In the genomic region with DNA sequence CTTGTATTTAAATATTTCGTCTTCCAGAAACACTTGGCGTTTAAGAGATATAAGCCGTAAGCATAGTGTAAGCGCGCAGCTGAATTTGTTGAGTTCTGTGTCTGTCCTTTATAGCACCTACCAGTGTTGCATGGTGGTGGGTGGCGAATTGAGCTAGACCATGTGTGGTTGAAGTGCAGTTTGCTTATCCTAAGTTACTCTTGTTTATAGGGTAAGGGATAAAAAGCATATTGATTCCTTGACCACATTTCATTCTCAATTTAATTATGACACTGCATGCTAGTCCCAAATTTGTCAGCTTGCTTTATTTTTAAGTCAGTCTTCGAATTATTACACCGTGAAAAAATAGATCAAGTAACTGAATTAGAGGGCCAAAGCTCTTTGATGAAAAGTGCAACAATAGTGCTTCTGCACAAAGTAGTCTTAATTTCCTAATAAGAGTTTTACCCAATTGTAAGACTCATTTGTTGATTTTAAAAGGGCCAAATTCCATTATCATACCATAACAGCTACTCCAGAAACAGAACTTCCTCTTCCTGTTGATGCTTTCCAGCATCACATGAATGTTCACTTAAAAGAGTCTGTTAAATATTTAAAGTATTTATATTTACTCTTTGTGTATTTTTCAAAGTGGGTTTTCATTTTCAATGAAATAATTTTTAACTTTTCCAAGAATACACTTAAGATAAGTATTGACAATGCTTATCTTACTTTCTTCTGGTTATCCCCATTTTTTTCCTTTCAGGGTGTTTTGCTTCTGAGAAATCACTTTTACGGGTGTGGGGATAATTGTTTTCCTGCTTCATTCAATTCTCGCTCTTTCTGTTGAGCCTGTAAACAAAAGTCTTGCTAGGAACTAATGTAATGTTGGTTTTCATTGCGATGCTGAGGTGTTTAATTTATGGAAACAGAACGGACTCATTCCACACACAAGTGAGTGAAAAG, we compare ENCODE assay signal across 8 cellular contexts. TPM values are rescaled to one million over a fixed set of nuclear protein-coding genes. Genes with fewer than 3 reads are reported as not detected.
DNase-seq lines count a peak whose midpoint lies in the region; ATAC-seq, FAIRE-seq and TF ChIP-seq lines count a peak whose summit lies in the region.

No MANE protein-coding gene starts in this region.

- H3K9me3 ChIP-seq in CD8-positive, alpha-beta memory T cell (ENCODE audit: low read length), result no peaks in the 10 kb centered on the region
- no peaks in the 10 kb centered on the region for H3K9me3 ChIP-seq in Karpas-422 (ENCODE audit: low read length)

- H3K4me1 Mint-ChIP-seq in CD8-positive, alpha-beta memory T cell, result peaks cover 26 to 59% (median 48%) of the 10 kb centered on the region in 3 donors
- peaks cover 62% of the 10 kb centered on the region for H3K4me1 Mint-ChIP-seq in brain
- peaks cover 22% of the 10 kb centered on the region for H3K4me1 Mint-ChIP-seq in memory B cell

- no peak overlapping the region for H2AFZ ChIP-seq in Karpas-422 (ENCODE audit: low read length)

- peak overlapping the region in 3 of 8 donors; percentile 31 to 73 (median 56) for H3K27ac Mint-ChIP-seq in CD8-positive, alpha-beta memory T cell
- H3K27ac Mint-ChIP-seq in brain (peak overlapping the region; percentile 32 to 99 (median 98)), memory B cell (no peak overlapping the region)

- peaks cover 28% of the 10 kb centered on the region for H3K4me1 ChIP-seq in CD8-positive, alpha-beta memory T cell (ENCODE audit: insufficient read depth, low read length)
- peaks cover 40% of the 10 kb centered on the region for H3K4me1 ChIP-seq in Karpas-422 (ENCODE audit: low read length)

- no peak for TF ChIP-seq CTCF in brain (conservative IDR thresholded peaks at IDR 0.05)

- peaks cover 35% of the 10 kb centered on the region for H3K79me2 ChIP-seq in Karpas-422 (ENCODE audit: low read length)

- no peaks in the 10 kb centered on the region for H3K36me3 ChIP-seq in CD8-positive, alpha-beta memory T cell (ENCODE audit: insufficient read depth, low read length)
- no peaks in the 10 kb centered on the region for H3K36me3 ChIP-seq in Karpas-422 (ENCODE audit: insufficient read depth, low read length)

- peaks cover 0 to 4% (median 3%) of the 10 kb centered on the region in 5 donors for H3K9me3 Mint-ChIP-seq in CD8-positive, alpha-beta memory T cell
- no peaks in the 10 kb centered on the region for H3K9me3 Mint-ChIP-seq in brain
- H3K9me3 Mint-ChIP-seq in memory B cell, result peaks cover 2% of the 10 kb centered on the region

- FAIRE-seq in urothelium cell line (lab: Jason Lieb, UNC), result no peak

- H3K36me3 Mint-ChIP-seq in CD8-positive, alpha-beta memory T cell, result peaks cover 0 to 4% (median 3%) of the 10 kb centered on the region in 3 donors
- no peaks in the 10 kb centered on the region for H3K36me3 Mint-ChIP-seq in brain
- H3K36me3 Mint-ChIP-seq in memory B cell, result peaks cover 2% of the 10 kb centered on the region

- H3K27ac ChIP-seq in CD8-positive, alpha-beta memory T cell (ENCODE audit: low read depth, low read length), result peak overlapping the region; percentile 64
- no peak overlapping the region for H3K27ac ChIP-seq in Karpas-422 (ENCODE audit: low read length)

- H4K20me1 ChIP-seq in Karpas-422 (ENCODE audit: insufficient read depth, low read depth, low read length), result peaks cover 32% of the 10 kb centered on the region

- peak overlapping the region; percentile 90 to 95 (median 92) for H3K4me3 Mint-ChIP-seq in CD8-positive, alpha-beta memory T cell
- H3K4me3 Mint-ChIP-seq in brain, result peak overlapping the region; percentile 95 to 100 (median 97)
- H3K4me3 Mint-ChIP-seq in memory B cell, result peak overlapping the region; percentile 62

- no peaks in the 10 kb centered on the region for H3K9me2 ChIP-seq in Karpas-422 (replicated peaks; ENCODE audit: insufficient read depth, low read length)

- H3K4me2 ChIP-seq in Karpas-422 (ENCODE audit: low read depth, low read length, poor library complexity, severe bottlenecking), result peak overlapping the region; percentile 86

- POLR2A ChIA-PET in CD8-positive, alpha-beta memory T cell (lab: Charles Lee), result no interaction called here

- H3K27me3 Mint-ChIP-seq in CD8-positive, alpha-beta memory T cell, result peaks cover 17 to 51% of the 10 kb centered on the region in 2 donors
- H3K27me3 Mint-ChIP-seq in brain (peaks cover 16% of the 10 kb centered on the region), memory B cell (peaks cover 11% of the 10 kb centered on the region)

- no peak overlapping the region for H3K4me3 ChIP-seq in CD8-positive, alpha-beta memory T cell (ENCODE audit: low read length)
- peak overlapping the region; percentile 83 for H3K4me3 ChIP-seq in Karpas-422 (ENCODE audit: low read length)

- H3K27me3 ChIP-seq in CD8-positive, alpha-beta memory T cell (ENCODE audit: insufficient read depth, low read length, poor library complexity, severe bottlenecking), result peaks cover 35% of the 10 kb centered on the region
- no peaks in the 10 kb centered on the region for H3K27me3 ChIP-seq in Karpas-422 (ENCODE audit: low read length)

- no peak for DNase-seq in CD8-positive, alpha-beta memory T cell
- DNase-seq in Karpas-422, result no peak
- no peak for DNase-seq in memory B cell (ENCODE audit: low spot score in 2 of 2)
- no peak for DNase-seq in urothelium cell line (ENCODE audit: low spot score)
- no peak for DNase-seq in left colon
- DNase-seq in retina, result no peak

- peak overlapping the region; percentile 79 for H3K9ac ChIP-seq in Karpas-422 (ENCODE audit: low read length)

- intact Hi-C loops in left colon (cut with DNase I, micrococcal nuclease), result no loop called here

- CTCF ChIA-PET in CD8-positive, alpha-beta memory T cell (lab: Charles Lee), result interaction anchor here (1.3 kb wide), 1 partner anchor 12 kb away, joined by 4 read pairs; no protein-coding TSS in a partner anchor

- ATAC-seq in memory B cell (ENCODE audit: low read depth) (no peak), left colon (no peak), GM19035 (IDR thresholded peaks at IDR 0.05; ENCODE audit: unreplicated experiment) (no peak)

RNA-seq across cellular contexts. Expression of gene ARHGEF12, which starts 2.0 kb away (rescaled TPM):
- 10 to 100 TPM; 30.1 to 31.0 TPM for total RNA-seq in CD8-positive, alpha-beta memory T cell
- polyA plus RNA-seq in CD8-positive, alpha-beta memory T cell, result 4.6 TPM
- total RNA-seq in Karpas-422 (2014; rRNA removed; shearing (Covaris generic); ENCODE audit: low replicate concordance), result 14.0 and 15.4 TPM in 2 replicates
- 26.1 TPM for polyA plus RNA-seq in brain (ENCODE audit: insufficient read depth, low read depth, low replicate concordance)
- total RNA-seq in left colon, result 100 to 1,000 TPM in 1 of 2 donors, 10 to 100 TPM in 1; 99.1 to 107 TPM

RNA-seq across cellular contexts. Expression of gene TLCD5, which starts 13.1 kb away (rescaled TPM):
- total RNA-seq in CD8-positive, alpha-beta memory T cell, result 1 to 10 TPM; 1.5 to 1.7 TPM
- 0.16 TPM for polyA plus RNA-seq in CD8-positive, alpha-beta memory T cell
- total RNA-seq in Karpas-422 (2014; rRNA removed; shearing (Covaris generic); ENCODE audit: low replicate concordance), result 4.3 and 4.5 TPM in 2 replicates
- 8.6 TPM for polyA plus RNA-seq in brain (ENCODE audit: insufficient read depth, low read depth, low replicate concordance)
- total RNA-seq in left colon, result 1 to 10 TPM in 1 of 2 donors, under 1 TPM in 1; 0.49 to 1.1 TPM
